Comparison of ENCODE assay signal across 1 cellular context in the genomic region with DNA sequence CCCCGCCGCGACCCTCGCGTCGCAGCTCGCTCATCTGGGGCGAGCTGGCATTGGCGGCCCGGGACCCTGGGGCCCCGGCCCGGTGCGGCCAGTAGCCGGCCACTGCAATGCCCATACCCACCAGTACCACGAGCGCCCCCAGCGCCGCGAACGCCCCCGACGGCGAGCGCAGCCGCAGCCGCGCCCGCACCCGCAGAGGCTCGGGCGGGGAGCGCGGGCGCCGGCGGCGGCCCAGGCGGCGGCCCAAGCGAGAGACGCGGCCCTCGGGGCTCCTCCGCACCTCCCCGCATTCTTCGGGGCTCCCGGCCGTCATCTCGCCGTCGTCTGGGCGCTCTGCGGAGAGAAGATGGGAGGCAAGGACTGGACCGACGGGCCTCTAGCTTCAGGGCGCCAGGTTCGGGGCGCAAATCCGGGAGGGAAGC.
TF ChIP-seq lines count a peak whose summit lies in the region.

No MANE protein-coding gene starts in this region.

TF ChIP-seq in GM12878, 131 proteins besides CTCF, POLR2A, EP300 and RAD21:
- TF ChIP-seq, protein P1, sequence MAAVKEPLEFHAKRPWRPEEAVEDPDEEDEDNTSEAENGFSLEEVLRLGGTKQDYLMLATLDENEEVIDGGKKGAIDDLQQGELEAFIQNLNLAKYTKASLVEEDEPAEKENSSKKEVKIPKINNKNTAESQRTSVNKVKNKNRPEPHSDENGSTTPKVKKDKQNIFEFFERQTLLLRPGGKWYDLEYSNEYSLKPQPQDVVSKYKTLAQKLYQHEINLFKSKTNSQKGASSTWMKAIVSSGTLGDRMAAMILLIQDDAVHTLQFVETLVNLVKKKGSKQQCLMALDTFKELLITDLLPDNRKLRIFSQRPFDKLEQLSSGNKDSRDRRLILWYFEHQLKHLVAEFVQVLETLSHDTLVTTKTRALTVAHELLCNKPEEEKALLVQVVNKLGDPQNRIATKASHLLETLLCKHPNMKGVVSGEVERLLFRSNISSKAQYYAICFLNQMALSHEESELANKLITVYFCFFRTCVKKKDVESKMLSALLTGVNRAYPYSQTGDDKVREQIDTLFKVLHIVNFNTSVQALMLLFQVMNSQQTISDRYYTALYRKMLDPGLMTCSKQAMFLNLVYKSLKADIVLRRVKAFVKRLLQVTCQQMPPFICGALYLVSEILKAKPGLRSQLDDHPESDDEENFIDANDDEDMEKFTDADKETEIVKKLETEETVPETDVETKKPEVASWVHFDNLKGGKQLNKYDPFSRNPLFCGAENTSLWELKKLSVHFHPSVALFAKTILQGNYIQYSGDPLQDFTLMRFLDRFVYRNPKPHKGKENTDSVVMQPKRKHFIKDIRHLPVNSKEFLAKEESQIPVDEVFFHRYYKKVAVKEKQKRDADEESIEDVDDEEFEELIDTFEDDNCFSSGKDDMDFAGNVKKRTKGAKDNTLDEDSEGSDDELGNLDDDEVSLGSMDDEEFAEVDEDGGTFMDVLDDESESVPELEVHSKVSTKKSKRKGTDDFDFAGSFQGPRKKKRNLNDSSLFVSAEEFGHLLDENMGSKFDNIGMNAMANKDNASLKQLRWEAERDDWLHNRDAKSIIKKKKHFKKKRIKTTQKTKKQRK (IDR thresholded peaks at IDR 0.05; ENCODE audit: low read depth, low read length), result no peak
- 0 out of 2 replicates have a peak, but pooled peaks have one; percentile 0 for TF ChIP-seq YY1 (IDR thresholded peaks at IDR 0.05; ENCODE audit: low read depth, low read length)
